Comparison of ENCODE assay signal across 1 cellular context in genomic region chr6:36743032-36743431, GRCh38.
TF ChIP-seq lines count a peak whose summit lies in the region.

No MANE protein-coding gene starts in this region.

TF ChIP-seq in H1, 55 proteins besides CTCF, POLR2A, EP300 and RAD21:
- TF ChIP-seq NRF1 (IDR thresholded peaks at IDR 0.05; ENCODE audit: low read depth, low read length) (no peak), SIRT6 (IDR thresholded peaks at IDR 0.05; ENCODE audit: low read length) (no peak), MAFK (IDR thresholded peaks at IDR 0.05; ENCODE audit: low read depth, low read length) (no peak), GTF2F1 (IDR thresholded peaks at IDR 0.05; ENCODE audit: borderline replicate concordance, low read depth, low read length) (no peak), GABPA (IDR thresholded peaks at IDR 0.05; ENCODE audit: borderline replicate concordance, insufficient read depth, low read length) (no peak), TAF1 (IDR thresholded peaks at IDR 0.05; ENCODE audit: low read depth, low read length) (no peak), ZNF274 (IDR thresholded peaks at IDR 0.05; ENCODE audit: borderline replicate concordance, extremely low read depth, low read length) (no peak), CEBPB (IDR thresholded peaks at IDR 0.05; ENCODE audit: low read depth, low read length) (no peak), RXRA (IDR thresholded peaks at IDR 0.05; ENCODE audit: insufficient read depth, low read depth, low read length) (no peak)
